Comparison of ENCODE assay signal across 1 cellular context in genomic region chr5:149887622-149888183, GRCh38.
TF ChIP-seq lines count a peak whose summit lies in the region.

No MANE protein-coding gene starts in this region.

TF ChIP-seq in K562, 482 proteins besides CTCF, POLR2A, EP300 and RAD21 (continued from another document and continues in another):
- TF ChIP-seq ZBTB40 (IDR thresholded peaks at IDR 0.05), result 0 out of 2 replicates have a peak, but pooled peaks have one; percentile 22
- no peak for TF ChIP-seq ZBTB40 (CRISPR knock-in tag; IDR thresholded peaks at IDR 0.05)
- no peak for TF ChIP-seq USF1 (CRISPR knock-in tag; IDR thresholded peaks at IDR 0.05)
- TF ChIP-seq NUFIP1 (IDR thresholded peaks at IDR 0.05; ENCODE audit: partially characterized antibody), result no peak
- TF ChIP-seq RFX7 (CRISPR knock-in tag; IDR thresholded peaks at IDR 0.05), result no peak
- TF ChIP-seq ZC3H11A (IDR thresholded peaks at IDR 0.05; ENCODE audit: low read depth, low read length), result no peak
- TF ChIP-seq HNRNPH1 (optimal IDR thresholded peaks at IDR 0.05; ENCODE audit: low read depth, low read length), result no peak
- no peak for TF ChIP-seq PTBP1 (IDR thresholded peaks at IDR 0.05; ENCODE audit: low read depth, low read length)
- TF ChIP-seq NFRKB (IDR thresholded peaks at IDR 0.05; ENCODE audit: low read depth), result no peak
- TF ChIP-seq HMGN3 (IDR thresholded peaks at IDR 0.05; ENCODE audit: borderline replicate concordance, extremely low read depth, insufficient read length, low read depth, low read length), result no peak
- no peak for TF ChIP-seq ETV6 (IDR thresholded peaks at IDR 0.05; ENCODE audit: borderline replicate concordance in 1 of 2, low read depth in 2 of 2, low read length in 1 of 2)
- TF ChIP-seq ETV6 (CRISPR knock-in tag; IDR thresholded peaks at IDR 0.05; ENCODE audit: borderline replicate concordance), result no peak
- no peak for TF ChIP-seq E2F1 (CRISPR knock-in tag; IDR thresholded peaks at IDR 0.05)
- no peak for TF ChIP-seq ZBTB5 (IDR thresholded peaks at IDR 0.05)
- no peak for TF ChIP-seq HNRNPUL1 (IDR thresholded peaks at IDR 0.05; ENCODE audit: low read length)
- TF ChIP-seq RBM34 (IDR thresholded peaks at IDR 0.05; ENCODE audit: borderline replicate concordance, insufficient read depth, low read length), result no peak
- no peak for TF ChIP-seq CCNT2 (IDR thresholded peaks at IDR 0.05; ENCODE audit: borderline replicate concordance, extremely low read depth, insufficient read length, low read depth, low read length)
- TF ChIP-seq RBM25 (IDR thresholded peaks at IDR 0.05; ENCODE audit: low read depth, low read length, severe bottlenecking), result no peak
- no peak for TF ChIP-seq ZNF282 (CRISPR knock-in tag; IDR thresholded peaks at IDR 0.05)
- no peak for TF ChIP-seq ZFPM2 (CRISPR knock-in tag; IDR thresholded peaks at IDR 0.05)
- TF ChIP-seq ZNF175 (CRISPR knock-in tag; IDR thresholded peaks at IDR 0.05; ENCODE audit: low read depth), result no peak
- TF ChIP-seq DDX20 (tag; IDR thresholded peaks at IDR 0.05; ENCODE audit: low read depth), result no peak
- no peak for TF ChIP-seq PHTF2 (CRISPR knock-in tag; IDR thresholded peaks at IDR 0.05)
- no peak for TF ChIP-seq CTCFL (IDR thresholded peaks at IDR 0.05; ENCODE audit: borderline replicate concordance, insufficient read depth, low read depth, low read length, poor library complexity, severe bottlenecking)
- TF ChIP-seq HDAC6 (IDR thresholded peaks at IDR 0.05; ENCODE audit: low read depth, low read length), result no peak
- TF ChIP-seq TAL1 (IDR thresholded peaks at IDR 0.05), result peak; percentile 32
- TF ChIP-seq YBX1 (IDR thresholded peaks at IDR 0.05), result no peak
- no peak for TF ChIP-seq E2F8 (IDR thresholded peaks at IDR 0.05; ENCODE audit: low read depth, partially characterized antibody)
- TF ChIP-seq HEY1 (CRISPR knock-in tag; IDR thresholded peaks at IDR 0.05; ENCODE audit: borderline replicate concordance), result no peak
- TF ChIP-seq TCF15 (CRISPR knock-in tag; IDR thresholded peaks at IDR 0.05), result no peak
- TF ChIP-seq ARID3A (IDR thresholded peaks at IDR 0.05; ENCODE audit: borderline replicate concordance, low read depth, low read length), result no peak
- no peak for TF ChIP-seq ZNF444 (CRISPR knock-in tag; IDR thresholded peaks at IDR 0.05)
- no peak for TF ChIP-seq HDGF (IDR thresholded peaks at IDR 0.05)
- TF ChIP-seq MAFK (IDR thresholded peaks at IDR 0.05; ENCODE audit: low read length), result no peak
- TF ChIP-seq ZNF655 (CRISPR knock-in tag; IDR thresholded peaks at IDR 0.05), result no peak
- peak; percentile 38; the same call in 1 of the 2 replicates for TF ChIP-seq TCF3 (CRISPR knock-in tag; IDR thresholded peaks at IDR 0.05)
- no peak for TF ChIP-seq TCFL5 (CRISPR knock-in tag; conservative IDR thresholded peaks at IDR 0.05)
- no peak for TF ChIP-seq MCM5 (IDR thresholded peaks at IDR 0.05; ENCODE audit: low read depth)
- TF ChIP-seq NR4A1 (CRISPR knock-in tag; IDR thresholded peaks at IDR 0.05), result no peak
- TF ChIP-seq NR4A1 (tag; IDR thresholded peaks at IDR 0.05), result no peak
- TF ChIP-seq ZNF75A (CRISPR knock-in tag; IDR thresholded peaks at IDR 0.05), result no peak
